ENCODE assay signal across 10 cellular contexts in genomic region chr12:6743308-6743707, GRCh38. TPM values are rescaled to one million over a fixed set of nuclear protein-coding genes. Genes with fewer than 3 reads are reported as not detected.
"Had no signal": no experiment of that assay in that cellular context is flagged by ENCODE, and none has a peak within 500 bp of the region (broad histone marks: within the 10 kb centered on the region; RNA-seq: fewer than 3 reads in every experiment).

No MANE protein-coding gene starts in this region.

RNA-seq across cellular contexts. Expression of gene LAG3, which starts 29.0 kb away (rescaled TPM):
- total RNA-seq: body of pancreas, glomerular endothelial cell, myocyte had no signal
- polyA plus RNA-seq: cardiac muscle cell had no signal

RNA-seq across cellular contexts. Expression of gene PIANP, which starts 42.7 kb away (rescaled TPM):
- total RNA-seq: activated CD8-positive, alpha-beta T cell treated with anti-CD3 and anti-CD28 coated beads, Interleukin-2, amount 10 ng/mL, durations not matched to agents 7 days and 5 days; body of pancreas; glomerular endothelial cell; lower leg skin; mononuclear cell; myocyte; pulmonary artery endothelial cell; SJSA1 had no signal
- polyA plus RNA-seq: keratinocyte had no signal
